ENCODE assay signal across 9 cellular contexts in genomic region chr17:40450175-40450574, GRCh38. TPM values are rescaled to one million over a fixed set of nuclear protein-coding genes. Genes with fewer than 3 reads are reported as not detected.
DNase-seq lines count a peak whose midpoint lies in the region; ATAC-seq and TF ChIP-seq lines count a peak whose summit lies in the region.
"Had no signal": no experiment of that assay in that cellular context is flagged by ENCODE, and none has a peak within 500 bp of the region (broad histone marks: within the 10 kb centered on the region; RNA-seq: fewer than 3 reads in every experiment).

No MANE protein-coding gene starts in this region.

- H3K27ac ChIP-seq in left ventricle myocardium inferior (replicated peaks) (peak overlapping the region; percentile 97), Peyer's patch (peak overlapping the region in 2 of 4 donors; percentile 17 to 93), colonic mucosa (peak overlapping the region; percentile 91), ovary (peak overlapping the region; percentile 60 to 89)

- TF ChIP-seq POLR2A in Peyer's patch (IDR thresholded peaks at IDR 0.05) (no peak), ovary (IDR thresholded peaks at IDR 0.05) (no peak)

- no peaks in the 10 kb centered on the region for H3K9me3 ChIP-seq in left ventricle myocardium inferior (replicated peaks)
- no peaks in the 10 kb centered on the region for H3K9me3 ChIP-seq in Peyer's patch
- no peaks in the 10 kb centered on the region for H3K9me3 ChIP-seq in colonic mucosa
- no peaks in the 10 kb centered on the region for H3K9me3 ChIP-seq in ovary

- H3K9ac ChIP-seq in colonic mucosa (ENCODE audit: low read depth in 2 of 2, low read length in 2 of 2): peak overlapping the region in 1 of 2 donors; percentile 22

- H3K4me1 ChIP-seq in left ventricle myocardium inferior (peaks cover 95% of the 10 kb centered on the region), Peyer's patch (peaks cover 0 to 88% (median 14%) of the 10 kb centered on the region in 4 donors), colonic mucosa (peaks cover 26% of the 10 kb centered on the region), ovary (ENCODE audit: insufficient read depth) (peaks cover 44% of the 10 kb centered on the region)

- H3K27me3 ChIP-seq in left ventricle myocardium inferior (ENCODE audit: low read depth): no peaks in the 10 kb centered on the region
- H3K27me3 ChIP-seq in Peyer's patch: no peaks in the 10 kb centered on the region
- H3K27me3 ChIP-seq in colonic mucosa: no peaks in the 10 kb centered on the region
- H3K27me3 ChIP-seq in ovary: no peaks in the 10 kb centered on the region

- no peak for TF ChIP-seq EP300 in ovary (IDR thresholded peaks at IDR 0.05)

- 68 to 80% (median 73%) methylated on average over 3 of the region's 3 CpGs for WGBS in ovary, 3 donors

- ATAC-seq in Right ventricle myocardium inferior (no peak), GM19035 (IDR thresholded peaks at IDR 0.05; ENCODE audit: unreplicated experiment) (no peak), HG02798 (IDR thresholded peaks at IDR 0.05; ENCODE audit: poor library complexity, unreplicated experiment) (no peak)

- intact Hi-C loops in left ventricle myocardium inferior (cut with micrococcal nuclease) (no loop called here), Right ventricle myocardium inferior (cut with DNase I) (no loop called here), colonic mucosa (cut with DNase I) (no loop called here), ovary (cut with DNase I) (no loop called here)

- H3K4me3 ChIP-seq in left ventricle myocardium inferior: peak overlapping the region; percentile 90
- no peak overlapping the region for H3K4me3 ChIP-seq in Peyer's patch
- no peak overlapping the region for H3K4me3 ChIP-seq in colonic mucosa
- H3K4me3 ChIP-seq in ovary: no peak overlapping the region

- DNase-seq in left ventricle myocardium inferior (no peak), Right ventricle myocardium inferior (ENCODE audit: missing footprints) (no peak), Peyer's patch (peak; percentile 38 to 82 (median 69)), colonic mucosa (peak; percentile 92), ovary (peak in 2 of 5 donors; percentile 55 to 67), SHP77 (lab: John Stamatoyannopoulos, UW) (no peak)
- DNase-seq: stimulated activated naive B cell treated with anti-CD40 and anti-IgM and Interleukin-4, amounts not matched to agents 10 μg/mL and 1 μg/mL and 100 μg/mL, for 72 hours had no signal

- TF ChIP-seq CTCF in left ventricle myocardium inferior (IDR thresholded peaks at IDR 0.05; ENCODE audit: borderline replicate concordance): peak; percentile 66
- TF ChIP-seq CTCF in Peyer's patch (IDR thresholded peaks at IDR 0.05): peak in 4 of 6 experiments; percentile 46 to 70 (median 62)
- TF ChIP-seq CTCF in colonic mucosa (IDR thresholded peaks at IDR 0.05): peak; percentile 66
- peak in 2 of 3 donors; percentile 23 to 35 for TF ChIP-seq CTCF in ovary (IDR thresholded peaks at IDR 0.05)

- H3K36me3 ChIP-seq in left ventricle myocardium inferior (peaks cover 24% of the 10 kb centered on the region), Peyer's patch (peaks cover 0 to 27% (median 0%) of the 10 kb centered on the region in 3 donors), colonic mucosa (peaks cover 9% of the 10 kb centered on the region), ovary (no peaks in the 10 kb centered on the region)

RNA-seq across cellular contexts. Expression of gene IGFBP4, which starts 6.9 kb away (rescaled TPM):
- total RNA-seq in left ventricle myocardium inferior (130 TPM), Right ventricle myocardium inferior (228 TPM), Peyer's patch (100 to 1,000 TPM in 3 of 4 donors, 10 to 100 TPM in 1; 70.6 to 220 (median 133) TPM), colonic mucosa (100 to 1,000 TPM; 182 to 291 TPM), ovary (1,000 to 10,000 TPM in 5 of 7 donors, 100 to 1,000 TPM in 2; 457 to 3,447 (median 1,460) TPM)
- 100 to 1,000 TPM; 634 to 809 TPM for polyA plus RNA-seq in ovary

RNA-seq across cellular contexts. Expression of gene TOP2A, which starts 32.5 kb away (rescaled TPM):
- total RNA-seq in left ventricle myocardium inferior (2.1 TPM), Right ventricle myocardium inferior (3.0 TPM), Peyer's patch (10 to 100 TPM; 11.8 to 32.2 (median 16.5) TPM), colonic mucosa (100 to 1,000 TPM in 1 of 2 donors, 10 to 100 TPM in 1; 46.2 to 124 TPM), ovary (1 to 10 TPM in 3 of 7 donors, under 1 TPM in 4; 0.36 to 4.5 (median 0.82) TPM)
- polyA plus RNA-seq in ovary: 1 to 10 TPM; 1.2 to 3.3 TPM

RNA-seq across cellular contexts. Expression of gene TNS4, which starts 51.2 kb away (rescaled TPM):
- not detected for total RNA-seq in left ventricle myocardium inferior
- total RNA-seq in Right ventricle myocardium inferior: not detected
- total RNA-seq in Peyer's patch: 1 to 10 TPM in 3 of 4 donors, under 1 TPM in 1; 0.54 to 2.5 (median 1.7) TPM
- 10 to 100 TPM in 1 of 2 donors, 1 to 10 TPM in 1; 8.8 to 20.4 TPM for total RNA-seq in colonic mucosa
- 1 to 10 TPM in 1 of 7 donors, under 1 TPM in 2, not detected in 4; 0.13 to 6.2 (median 0.95) TPM for total RNA-seq in ovary
- polyA plus RNA-seq in ovary: under 1 TPM in 1 of 2 donors, not detected in 1; 0.13 TPM

Comparison
In these comparisons a context has a peak if more than half of its experiments do, and no peak if none do; other contexts are left out.
1. DNase-seq: peak in Peyer's patch (3 of 3) and colonic mucosa (single experiment); none in left ventricle myocardium inferior (single experiment), Right ventricle myocardium inferior (single experiment) and SHP77 (0 of 2).
2. Peak in every context shown above with its lines, with median percentiles within 50 percentile points of each other: CTCF ChIP-seq.